ENCODE assay signal across 8 cellular contexts in genomic region chr6:56842602-56843475, GRCh38.
DNase-seq lines count a peak whose midpoint lies in the region; ATAC-seq and TF ChIP-seq lines count a peak whose summit lies in the region.

No MANE protein-coding gene starts in this region.

- TF ChIP-seq POLR2A in gastroesophageal sphincter (IDR thresholded peaks at IDR 0.05): no peak

- peak overlapping the region; percentile 6 for H2AK5ac ChIP-seq in neuronal stem cell (ENCODE audit: low read depth, low read length)

- no peak for TF ChIP-seq CTCF in gastroesophageal sphincter (IDR thresholded peaks at IDR 0.05)

- H3K14ac ChIP-seq in neuronal stem cell (ENCODE audit: low read length): peak overlapping the region; percentile 98

- peak; percentile 32 for ATAC-seq in HG02571 (IDR thresholded peaks at IDR 0.05; ENCODE audit: unreplicated experiment)
- no peak for ATAC-seq in activated CD8-positive, alpha-beta memory T cell treated with anti-CD3 and anti-CD28 coated beads, Interleukin-2, amount 10 ng/mL, durations not matched to agents 7 days and 5 days
- peak; percentile 47 for ATAC-seq in gastroesophageal sphincter

- no peaks in the 10 kb centered on the region for H3K36me3 ChIP-seq in gastroesophageal sphincter
- no peaks in the 10 kb centered on the region for H3K36me3 ChIP-seq in neuronal stem cell (replicated peaks in 1 of 2; ENCODE audit: control insufficient read depth in 2 of 2, insufficient read depth in 2 of 2, low read length in 2 of 2)

- peak overlapping the region; percentile 85 for H2AFZ ChIP-seq in neuronal stem cell (ENCODE audit: low read length)

- H4K8ac ChIP-seq in neuronal stem cell (ENCODE audit: low read depth, low read length): no peak overlapping the region

- H3K4me1 Mint-ChIP-seq in activated CD4-positive, alpha-beta T cell treated with anti-CD3 and anti-CD28 coated beads, Interleukin-2, amount 10 ng/mL, durations not matched to agents 7 days and 5 days: peaks cover 9% of the 10 kb centered on the region
- peaks cover 9% of the 10 kb centered on the region for H3K4me1 Mint-ChIP-seq in activated CD8-positive, alpha-beta memory T cell treated with anti-CD3 and anti-CD28 coated beads, Interleukin-2, amount 10 ng/mL, durations not matched to agents 7 days and 5 days

- POLR2A ChIA-PET in activated CD4-positive, alpha-beta T cell treated with anti-CD3 and anti-CD28 coated beads, Interleukin-2, amount 10 ng/mL, durations not matched to agents 7 days and 5 days (lab: Charles Lee): no interaction called here

- H3K4me2 ChIP-seq in neuronal stem cell (ENCODE audit: insufficient read depth, low read length, poor library complexity, severe bottlenecking): peak overlapping the region; percentile 99

- peak overlapping the region; percentile 95 for H3K18ac ChIP-seq in neuronal stem cell (ENCODE audit: low read length)

- H3K4me3 ChIP-seq in gastroesophageal sphincter: peak overlapping the region; percentile 88 to 93
- peak overlapping the region; percentile 65 to 91 for H3K4me3 ChIP-seq in neuronal stem cell (ENCODE audit: low read length in 2 of 2)

- H3K9me3 ChIP-seq in gastroesophageal sphincter (no peaks in the 10 kb centered on the region), neuronal stem cell (replicated peaks in 1 of 2; ENCODE audit: control insufficient read depth in 2 of 2, insufficient read depth in 1 of 2, low read depth in 1 of 2, low read length in 2 of 2) (no peaks in the 10 kb centered on the region)

- H3K27ac ChIP-seq in gastroesophageal sphincter: peak overlapping the region; percentile 78 to 97 (median 94)
- peak overlapping the region; percentile 91 for H3K27ac ChIP-seq in neuronal stem cell (replicated peaks; ENCODE audit: low read length)

- H3K36me3 Mint-ChIP-seq in activated CD4-positive, alpha-beta T cell treated with anti-CD3 and anti-CD28 coated beads, Interleukin-2, amount 10 ng/mL, durations not matched to agents 7 days and 5 days (ENCODE audit: low read depth): no peaks in the 10 kb centered on the region
- H3K36me3 Mint-ChIP-seq in activated CD8-positive, alpha-beta memory T cell treated with anti-CD3 and anti-CD28 coated beads, Interleukin-2, amount 10 ng/mL, durations not matched to agents 7 days and 5 days: no peaks in the 10 kb centered on the region

- DNase-seq in activated CD4-positive, alpha-beta T cell treated with anti-CD3 and anti-CD28 coated beads, Interleukin-2, amount 10 ng/mL, durations not matched to agents 7 days and 5 days: no peak
- no peak for DNase-seq in activated CD4-positive, alpha-beta T cell treated with anti-CD3 and anti-CD28 coated beads for 1 hour
- DNase-seq in NCI-H146 (lab: John Stamatoyannopoulos, UW): peak; percentile 80
- no peak for DNase-seq in activated CD8-positive, alpha-beta memory T cell treated with anti-CD3 and anti-CD28 coated beads, Interleukin-2, amount 10 ng/mL, durations not matched to agents 7 days and 5 days
- DNase-seq in neuronal stem cell (ENCODE audit: low spot score): no peak
- DNase-seq in NCI-H2196 treated with DMSO at 0.1 percent for 48 hours (lab: John Stamatoyannopoulos, UW; ENCODE audit: unreplicated experiment): no peak

- no peak overlapping the region for H2BK120ac ChIP-seq in neuronal stem cell (ENCODE audit: low read depth, low read length)

- H3K9ac ChIP-seq in neuronal stem cell (ENCODE audit: low read depth, low read length, poor library complexity): peak overlapping the region; percentile 94

- H3K23ac ChIP-seq in neuronal stem cell (ENCODE audit: low read depth, low read length, poor library complexity): peak overlapping the region; percentile 65

- peak overlapping the region; percentile 79 for H3K4me3 Mint-ChIP-seq in activated CD4-positive, alpha-beta T cell treated with anti-CD3 and anti-CD28 coated beads, Interleukin-2, amount 10 ng/mL, durations not matched to agents 7 days and 5 days
- peak overlapping the region; percentile 37 for H3K4me3 Mint-ChIP-seq in activated CD8-positive, alpha-beta memory T cell treated with anti-CD3 and anti-CD28 coated beads, Interleukin-2, amount 10 ng/mL, durations not matched to agents 7 days and 5 days

- peak overlapping the region; percentile 84 for H3K4ac ChIP-seq in neuronal stem cell (ENCODE audit: low read length)

- H3K27me3 ChIP-seq in gastroesophageal sphincter: no peaks in the 10 kb centered on the region
- no peaks in the 10 kb centered on the region for H3K27me3 ChIP-seq in neuronal stem cell (ENCODE audit: control insufficient read depth in 3 of 3, insufficient read depth in 3 of 3, low read depth in 1 of 3, low read length in 3 of 3)

- TF ChIP-seq EP300 in gastroesophageal sphincter (IDR thresholded peaks at IDR 0.05): no peak

- peaks cover 3% of the 10 kb centered on the region for H3K79me1 ChIP-seq in neuronal stem cell (ENCODE audit: low read depth, low read length)

- H2BK12ac ChIP-seq in neuronal stem cell (ENCODE audit: low read length): peak overlapping the region; percentile 4

- peaks cover 66% of the 10 kb centered on the region for H3K27me3 Mint-ChIP-seq in activated CD4-positive, alpha-beta T cell treated with anti-CD3 and anti-CD28 coated beads, Interleukin-2, amount 10 ng/mL, durations not matched to agents 7 days and 5 days
- H3K27me3 Mint-ChIP-seq in activated CD8-positive, alpha-beta memory T cell treated with anti-CD3 and anti-CD28 coated beads, Interleukin-2, amount 10 ng/mL, durations not matched to agents 7 days and 5 days: peaks cover 78% of the 10 kb centered on the region

- no peaks in the 10 kb centered on the region for H3K9me3 Mint-ChIP-seq in activated CD4-positive, alpha-beta T cell treated with anti-CD3 and anti-CD28 coated beads, Interleukin-2, amount 10 ng/mL, durations not matched to agents 7 days and 5 days
- H3K9me3 Mint-ChIP-seq in activated CD8-positive, alpha-beta memory T cell treated with anti-CD3 and anti-CD28 coated beads, Interleukin-2, amount 10 ng/mL, durations not matched to agents 7 days and 5 days (ENCODE audit: low read depth): no peaks in the 10 kb centered on the region

- peak overlapping the region; percentile 54 for H2BK15ac ChIP-seq in neuronal stem cell (ENCODE audit: low read length)

- H3K4me1 ChIP-seq in gastroesophageal sphincter (peaks cover 0 to 52% (median 0%) of the 10 kb centered on the region in 3 donors), neuronal stem cell (ENCODE audit: control insufficient read depth in 2 of 2, insufficient read depth in 1 of 2, low read depth in 1 of 2, low read length in 2 of 2) (peaks cover 1 to 12% of the 10 kb centered on the region in 2 donors)

- H2BK5ac ChIP-seq in neuronal stem cell (ENCODE audit: low read length): peak overlapping the region; percentile 93

- peak overlapping the region; percentile 92 for H4K91ac ChIP-seq in neuronal stem cell (ENCODE audit: low read depth, low read length, poor library complexity)

- peak overlapping the region; percentile 74 for H3K27ac Mint-ChIP-seq in activated CD4-positive, alpha-beta T cell treated with anti-CD3 and anti-CD28 coated beads, Interleukin-2, amount 10 ng/mL, durations not matched to agents 7 days and 5 days
- no peak overlapping the region for H3K27ac Mint-ChIP-seq in activated CD8-positive, alpha-beta memory T cell treated with anti-CD3 and anti-CD28 coated beads, Interleukin-2, amount 10 ng/mL, durations not matched to agents 7 days and 5 days

- CTCF ChIA-PET in activated CD4-positive, alpha-beta T cell treated with anti-CD3 and anti-CD28 coated beads, Interleukin-2, amount 10 ng/mL, durations not matched to agents 7 days and 5 days (lab: Charles Lee): no interaction called here
- CTCF ChIA-PET in activated CD8-positive, alpha-beta memory T cell treated with anti-CD3 and anti-CD28 coated beads, Interleukin-2, amount 10 ng/mL, durations not matched to agents 7 days and 5 days (lab: Charles Lee): no interaction called here

- 0 to 4% methylated on average over 3 to 15 of the region's 47 CpGs for WGBS in gastroesophageal sphincter (ENCODE audit: low coverage in 1 of 2), 2 donors
- WGBS in neuronal stem cell (ENCODE audit: extremely low coverage in 2 of 2, insufficient read length in 2 of 2, insufficient replicate concordance in 1 of 2), 2 donors: no CpG with 5 or more reads among the region's 47 CpGs
